Comparison of ENCODE assay signal across 1 cellular context in genomic region chr10:45302573-45302972, GRCh38.
TF ChIP-seq lines count a peak whose summit lies in the region.

No MANE protein-coding gene starts in this region.

TF ChIP-seq in K562, 482 proteins besides CTCF, POLR2A, EP300 and RAD21 (continued from another document):
- TF ChIP-seq HMGXB4 (CRISPR knock-in tag; IDR thresholded peaks at IDR 0.05) (no peak), NR2C2 (CRISPR knock-in tag; IDR thresholded peaks at IDR 0.05) (no peak), NR2C2 (tag; IDR thresholded peaks at IDR 0.05) (no peak), TRIM24 (IDR thresholded peaks at IDR 0.05) (no peak; a peak in 1 of 4 replicates), NFIC (IDR thresholded peaks at IDR 0.05) (0 out of 2 replicates have a peak, but pooled peaks have one; percentile 14), CBFA2T2 (conservative IDR thresholded peaks at IDR 0.05) (peak; percentile 20; the same call in 1 of the 2 replicates), MNT (conservative IDR thresholded peaks at IDR 0.05) (no peak), ZFP91 (CRISPR knock-in tag; IDR thresholded peaks at IDR 0.05) (no peak), SNRNP70 (optimal IDR thresholded peaks at IDR 0.05; ENCODE audit: low read depth, low read length) (no peak), STAT6 (CRISPR knock-in tag; IDR thresholded peaks at IDR 0.05) (no peak), MAFF (IDR thresholded peaks at IDR 0.05; ENCODE audit: low read length) (peak; percentile 84), TRIM28 (IDR thresholded peaks at IDR 0.05) (no peak), ARHGAP35 (IDR thresholded peaks at IDR 0.05; ENCODE audit: partially characterized antibody) (no peak), MLLT1 (IDR thresholded peaks at IDR 0.05) (no peak), ZNF696 (CRISPR knock-in tag; conservative IDR thresholded peaks at IDR 0.05) (no peak), GABPB2 (CRISPR knock-in tag; conservative IDR thresholded peaks at IDR 0.05) (no peak), CBFA2T3 (IDR thresholded peaks at IDR 0.05) (no peak), KAT8 (IDR thresholded peaks at IDR 0.05; ENCODE audit: low read depth) (no peak), ATF6 (CRISPR knock-in tag; IDR thresholded peaks at IDR 0.05) (no peak), MEIS2 (IDR thresholded peaks at IDR 0.05; ENCODE audit: partially characterized antibody) (peak; percentile 27), ZZZ3 (IDR thresholded peaks at IDR 0.05) (no peak)
